ENCODE assay signal across 17 cellular contexts in genomic region chr16:60225541-60225940, GRCh38.
DNase-seq lines count a peak whose midpoint lies in the region; ATAC-seq and TF ChIP-seq lines count a peak whose summit lies in the region.
"Had no signal": no experiment of that assay in that cellular context is flagged by ENCODE, and none has a peak within 500 bp of the region (broad histone marks: within the 10 kb centered on the region; RNA-seq: fewer than 3 reads in every experiment).

No MANE protein-coding gene starts in this region.

- TF ChIP-seq CTCF in cardiac muscle cell (IDR thresholded peaks at IDR 0.05; ENCODE audit: low read depth, low read length) (no peak), endodermal cell (conservative IDR thresholded peaks at IDR 0.05) (peak; percentile 11), neural cell (IDR thresholded peaks at IDR 0.05; ENCODE audit: poor library complexity, severe bottlenecking) (no peak), GM20000 (IDR thresholded peaks at IDR 0.05; ENCODE audit: extremely low read depth, missing control alignments) (no peak)

- no peak overlapping the region for H3K27ac Mint-ChIP-seq in endodermal cell
- H3K27ac Mint-ChIP-seq: CD4-positive, CD25-positive, alpha-beta regulatory T cell; HFFc6 had no signal

- no peak for TF ChIP-seq EP300 in neural cell (conservative IDR thresholded peaks at IDR 0.05; ENCODE audit: poor library complexity, severe bottlenecking)

- H3K4me3 Mint-ChIP-seq in endodermal cell, result no peak overlapping the region
- H3K4me3 Mint-ChIP-seq: CD4-positive, CD25-positive, alpha-beta regulatory T cell; HFFc6 had no signal

- H3K9me3 ChIP-seq in cardiac muscle cell (ENCODE audit: low read depth) (no peaks in the 10 kb centered on the region), endodermal cell (ENCODE audit: control insufficient read depth, low read length) (peaks cover 12% of the 10 kb centered on the region), neural cell (ENCODE audit: low read length) (no peaks in the 10 kb centered on the region)

- H3K9ac ChIP-seq in endodermal cell (ENCODE audit: extremely low read depth, low read length, poor library complexity, severe bottlenecking), result no peak overlapping the region
- no peak overlapping the region for H3K9ac ChIP-seq in neural cell (ENCODE audit: low read length)
- H3K9ac ChIP-seq: BLaER1 treated with 17β-estradiol and CSF1 and Interleukin-3, amounts not matched to agents 10 nM and 100 nM had no signal

- H3K4me1 ChIP-seq in cardiac muscle cell (ENCODE audit: low read depth) (peaks cover 11% of the 10 kb centered on the region), endodermal cell (ENCODE audit: control insufficient read depth, insufficient read depth, low read length) (no peaks in the 10 kb centered on the region)
- H3K4me1 ChIP-seq: HAP-1 had no signal

- H2AFZ ChIP-seq in neural cell (ENCODE audit: low read depth, low read length), result no peak overlapping the region

- H3K36me3 Mint-ChIP-seq in endodermal cell (ENCODE audit: low read depth), result no peaks in the 10 kb centered on the region
- H3K36me3 Mint-ChIP-seq: CD4-positive, CD25-positive, alpha-beta regulatory T cell had no signal

- no peaks in the 10 kb centered on the region for H3F3A ChIP-seq in neural cell (ENCODE audit: insufficient read depth, low read length, poor library complexity, severe bottlenecking)

- no peaks in the 10 kb centered on the region for H3K9me2 ChIP-seq in neural cell (ENCODE audit: insufficient read depth, low read length)

- TF ChIP-seq RAD21 in neural cell (conservative IDR thresholded peaks at IDR 0.05), result no peak

- peaks cover 16% of the 10 kb centered on the region for H3K9me3 Mint-ChIP-seq in endodermal cell

- peaks cover 23% of the 10 kb centered on the region for H3K4me1 Mint-ChIP-seq in endodermal cell
- H3K4me1 Mint-ChIP-seq: CD4-positive, CD25-positive, alpha-beta regulatory T cell had no signal

- H3K4me3 ChIP-seq in cardiac muscle cell, result no peak overlapping the region
- H3K4me3 ChIP-seq in endodermal cell (ENCODE audit: low read length), result no peak overlapping the region
- no peak overlapping the region for H3K4me3 ChIP-seq in neural cell (ENCODE audit: low read length)
- H3K4me3 ChIP-seq: BLaER1 treated with 17β-estradiol and CSF1 and Interleukin-3, amounts not matched to agents 10 nM and 100 nM; HAP-1 had no signal

- peaks cover 5% of the 10 kb centered on the region for H3K27me3 Mint-ChIP-seq in endodermal cell (ENCODE audit: insufficient read depth)
- H3K27me3 Mint-ChIP-seq: CD4-positive, CD25-positive, alpha-beta regulatory T cell had no signal

- no peaks in the 10 kb centered on the region for H3K36me3 ChIP-seq in cardiac muscle cell
- no peaks in the 10 kb centered on the region for H3K36me3 ChIP-seq in endodermal cell (ENCODE audit: control insufficient read depth, insufficient read depth, low read length)
- H3K36me3 ChIP-seq in neural cell (ENCODE audit: insufficient read depth, low read length), result no peaks in the 10 kb centered on the region
- H3K36me3 ChIP-seq: BLaER1 treated with 17β-estradiol and CSF1 and Interleukin-3, amounts not matched to agents 10 nM and 100 nM; HAP-1 had no signal

- peak overlapping the region; percentile 3 for H3K27ac ChIP-seq in cardiac muscle cell
- H3K27ac ChIP-seq in endodermal cell (ENCODE audit: low read depth, low read length), result no peak overlapping the region
- H3K27ac ChIP-seq in neural cell (ENCODE audit: low read length), result no peak overlapping the region
- H3K27ac ChIP-seq: BLaER1 treated with 17β-estradiol and CSF1 and Interleukin-3, amounts not matched to agents 10 nM and 100 nM had no signal

- intact Hi-C loops in cardiac septum (cut with DNase I), result no loop called here

- WGBS in endodermal cell (ENCODE audit: insufficient coverage in 1 of 2, insufficient read length in 1 of 2), 2 experiments, result no CpG with 5 or more reads among the region's 2 CpGs

- no peaks in the 10 kb centered on the region for H4K20me1 ChIP-seq in neural cell (ENCODE audit: insufficient read depth)
- H4K20me1 ChIP-seq: BLaER1 treated with 17β-estradiol and CSF1 and Interleukin-3, amounts not matched to agents 10 nM and 100 nM had no signal

- H3K27me3 ChIP-seq in cardiac muscle cell (no peaks in the 10 kb centered on the region), endodermal cell (ENCODE audit: control insufficient read depth, insufficient read depth, low read length, poor library complexity, severe bottlenecking) (no peaks in the 10 kb centered on the region), neural cell (ENCODE audit: insufficient read depth, low read depth, low read length) (no peaks in the 10 kb centered on the region)
- H3K27me3 ChIP-seq: BLaER1 treated with 17β-estradiol and CSF1 and Interleukin-3, amounts not matched to agents 10 nM and 100 nM had no signal

- no peak overlapping the region for H3K4me2 ChIP-seq in neural cell (ENCODE audit: low read length)
- H3K4me2 ChIP-seq: BLaER1 treated with 17β-estradiol and CSF1 and Interleukin-3, amounts not matched to agents 10 nM and 100 nM had no signal

- no peak for ATAC-seq in HG02885 (IDR thresholded peaks at IDR 0.05; ENCODE audit: poor library complexity, unreplicated experiment)
- ATAC-seq: HepG2 had no signal

- DNase-seq in cardiac muscle cell (ENCODE audit: low read depth in 1 of 2, low spot score in 1 of 2) (no peak), cardiac septum (ENCODE audit: low spot score) (no peak), endodermal cell (peak; percentile 51), GM20000 (ENCODE audit: low spot score) (no peak), DMS114 treated with DMSO at 0.1 percent for 48 hours (lab: John Stamatoyannopoulos, UW; ENCODE audit: unreplicated experiment) (no peak)
- DNase-seq: ACHN; CD4-positive, CD25-positive, alpha-beta regulatory T cell; DMS153; DND-41; GDM1; GOT3; HFFc6 had no signal

- H3K79me2 ChIP-seq in neural cell (replicated peaks; ENCODE audit: insufficient read depth, low read length), result no peaks in the 10 kb centered on the region

TF ChIP-seq in neural cell, 6 proteins besides CTCF, POLR2A, EP300 and RAD21:
- no peak for TF ChIP-seq REST (IDR thresholded peaks at IDR 0.05; ENCODE audit: borderline replicate concordance)
- no peak for TF ChIP-seq SMC3 (conservative IDR thresholded peaks at IDR 0.05; ENCODE audit: poor library complexity)
- TF ChIP-seq POLR2AphosphoS5 (IDR thresholded peaks at IDR 0.05), result peak; percentile 6
- TF ChIP-seq EZH2 (IDR thresholded peaks at IDR 0.05; ENCODE audit: borderline replicate concordance, insufficient read depth, low read length, poor library complexity, severe bottlenecking), result no peak
- no peak for TF ChIP-seq TAF1 (IDR thresholded peaks at IDR 0.05; ENCODE audit: low read depth)
- TF ChIP-seq MXI1 (conservative IDR thresholded peaks at IDR 0.05; ENCODE audit: poor library complexity, severe bottlenecking), result no peak
TF ChIP-seq in neural cell: peak in this region for 1.
